10 cellular contexts compared by ENCODE assay signal in the genomic region with DNA sequence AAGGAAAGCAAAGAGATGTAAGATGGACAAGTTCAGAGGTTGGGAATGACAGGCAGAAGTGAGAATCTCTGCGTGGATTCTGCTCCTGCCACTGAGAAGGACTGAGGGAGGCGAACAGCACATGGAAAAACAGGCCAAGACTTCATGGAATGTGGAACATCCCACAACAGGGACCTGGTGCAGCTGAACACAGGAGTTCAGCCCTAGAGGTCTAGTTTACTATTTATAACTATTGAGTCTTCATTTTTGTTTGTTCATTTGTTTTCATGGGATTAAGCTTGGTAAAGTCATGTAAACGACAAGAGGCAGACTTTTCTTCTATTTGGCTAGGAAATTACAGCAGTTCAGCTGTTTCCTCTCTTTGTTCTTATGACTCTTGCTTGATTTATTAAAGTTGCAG.
A peak's percentile ranks its signal among the peaks of the same experiment; 100 is the strongest.
DNase-seq lines count a peak whose midpoint lies in the region; ATAC-seq and TF ChIP-seq lines count a peak whose summit lies in the region.
"Had no signal": no experiment of that assay in that cellular context is flagged by ENCODE, and none has a peak within 500 bp of the region (broad histone marks: within the 10 kb centered on the region; RNA-seq: fewer than 3 reads in every experiment).

No MANE protein-coding gene starts in this region.

- no peak overlapping the region for H3K4me3 ChIP-seq in epithelial cell of proximal tubule (ENCODE audit: low read depth, low read length)
- H3K4me3 ChIP-seq in lung, result no peak overlapping the region
- H3K4me3 ChIP-seq in suprapubic skin, result no peak overlapping the region

- TF ChIP-seq EP300 in suprapubic skin (IDR thresholded peaks at IDR 0.05), result no peak

- ATAC-seq in lung (ENCODE audit: insufficient read depth, low FRiP score) (no peak), HG02763 (IDR thresholded peaks at IDR 0.05; ENCODE audit: unreplicated experiment) (no peak)
- ATAC-seq: naive thymus-derived CD8-positive, alpha-beta T cell had no signal

- H3K27me3 ChIP-seq in lung (ENCODE audit: control insufficient read depth, insufficient read depth), result no peaks in the 10 kb centered on the region
- H3K27me3 ChIP-seq in suprapubic skin, result no peaks in the 10 kb centered on the region

- no peak for TF ChIP-seq POLR2A in suprapubic skin (IDR thresholded peaks at IDR 0.05)

- no peaks in the 10 kb centered on the region for H3K9me3 ChIP-seq in lung (ENCODE audit: control insufficient read depth in 2 of 2, insufficient read depth in 1 of 2, low read length in 1 of 2)
- H3K9me3 ChIP-seq in suprapubic skin, result no peaks in the 10 kb centered on the region

- no peak for TF ChIP-seq CTCF in epithelial cell of proximal tubule (conservative IDR thresholded peaks at IDR 0.05; ENCODE audit: low read depth, low read length)
- no peak for TF ChIP-seq CTCF in lung (IDR thresholded peaks at IDR 0.05; ENCODE audit: control extremely low read depth, extremely low read depth)
- TF ChIP-seq CTCF in suprapubic skin (IDR thresholded peaks at IDR 0.05), result no peak

- peak; percentile 18 for DNase-seq in M059J (ENCODE audit: low read depth)
- peak; percentile 53 for DNase-seq in epithelial cell of proximal tubule (ENCODE audit: low read depth)
- no peak for DNase-seq in lung (ENCODE audit: low spot score)
- no peak for DNase-seq in suprapubic skin (ENCODE audit: low spot score in 2 of 2)
- DNase-seq in activated T-cell treated with anti-CD3 and anti-CD28 coated beads, Interleukin-2, amount 50 U/mL, for 48 hours, result no peak
- DNase-seq in substantia nigra (lab: John Stamatoyannopoulos, UW), result no peak
- no peak for DNase-seq in DMS114 treated with DMSO at 0.1 percent for 48 hours (lab: John Stamatoyannopoulos, UW; ENCODE audit: unreplicated experiment)
- DNase-seq: activated CD8-positive, alpha-beta memory T cell treated with anti-CD3 and anti-CD28 coated beads, Interleukin-2, amount 50 U/mL, for 4 hours; naive thymus-derived CD8-positive, alpha-beta T cell had no signal

- WGBS in lung, 2 donors, result 43 to 55% methylated on average over 3 of the region's 3 CpGs
- WGBS in suprapubic skin, result 11% methylated on average over 3 of the region's 3 CpGs

- peaks cover 20 to 30% of the 10 kb centered on the region in 2 donors for H3K4me1 ChIP-seq in lung (ENCODE audit: control insufficient read depth in 2 of 2, insufficient read depth in 2 of 2, low read length in 2 of 2)
- peaks cover 53% of the 10 kb centered on the region for H3K4me1 ChIP-seq in suprapubic skin

- H3K36me3 ChIP-seq in lung (ENCODE audit: control insufficient read depth in 2 of 2, insufficient read depth in 2 of 2, low read length in 2 of 2) (no peaks in the 10 kb centered on the region), suprapubic skin (no peaks in the 10 kb centered on the region)

- H3K27ac ChIP-seq in lung (ENCODE audit: low read depth in 1 of 2, low read length in 1 of 2) (peak overlapping the region; percentile 22 to 75), suprapubic skin (peak overlapping the region; percentile 42), substantia nigra (ENCODE audit: low read depth, low read length, poor library complexity, severe bottlenecking) (no peak overlapping the region)

Comparison
In these comparisons a context has a peak if more than half of its experiments do, and no peak if none do; other contexts are left out.
1. DNase-seq: peak in M059J (single experiment) and epithelial cell of proximal tubule (single experiment); none in lung (single experiment), suprapubic skin (0 of 2), activated T-cell treated with anti-CD3 and anti-CD28 coated beads, Interleukin-2, amount 50 U/mL, for 48 hours (0 of 2), substantia nigra (0 of 49) and DMS114 treated with DMSO at 0.1 percent for 48 hours (single experiment).